In genomic region chr15:48617619-48618018, GRCh38 we compare ENCODE assay signal across 1 cellular context.
TF ChIP-seq lines count a peak whose summit lies in the region.

No MANE protein-coding gene starts in this region.

TF ChIP-seq in liver, 16 proteins besides CTCF, POLR2A, EP300 and RAD21:
- no peak for TF ChIP-seq ATF3 (IDR thresholded peaks at IDR 0.05)
- peak; percentile 78 for TF ChIP-seq NR2F2 (IDR thresholded peaks at IDR 0.05)
